ENCODE assay signal across 12 cellular contexts in genomic region chr20:63129376-63129965, GRCh38.
"Had no signal": no experiment of that assay in that cellular context is flagged by ENCODE, and none has a peak within 500 bp of the region (broad histone marks: within the 10 kb centered on the region; RNA-seq: fewer than 3 reads in every experiment).

No MANE protein-coding gene starts in this region.

- H3K4me3 ChIP-seq: colonic mucosa, heart right ventricle, right atrium auricular region, transverse colon had no signal

- H3K4me1 ChIP-seq: colonic mucosa, heart right ventricle, right atrium auricular region, transverse colon had no signal

- H3K27me3 ChIP-seq: right atrium auricular region had no signal

- H3K36me3 ChIP-seq: colonic mucosa, heart right ventricle, right atrium auricular region, transverse colon had no signal

- H3K9me3 ChIP-seq: colonic mucosa, heart right ventricle, right atrium auricular region, transverse colon had no signal

- ATAC-seq: stimulated activated naive B cell treated with anti-CD40 and anti-IgM and Interleukin-4, amounts not matched to agents 10 μg/mL and 1 μg/mL and 100 μg/mL, for 72 hours had no signal

- FAIRE-seq: frontal cortex, TTC549 had no signal

- H3K27ac ChIP-seq: colonic mucosa, heart right ventricle, right atrium auricular region, transverse colon had no signal

- DNase-seq: activated CD4-positive, CD25-positive, alpha-beta regulatory T cell; activated gamma-delta T cell treated with Interleukin-2 at 50 U/mL for 16 hours; activated T-cell treated with anti-CD3 and anti-CD28 coated beads, Interleukin-2, amount 50 U/mL, for 24 hours; colonic mucosa; stimulated activated CD4-positive, alpha-beta T cell treated with anti-CD3 and anti-CD28 coated beads, Interleukin-1b, Interleukin-23, amount 100 ng/mL, for 48 hours; stimulated activated naive B cell treated with anti-CD40 and anti-IgM and Interleukin-4, amounts not matched to agents 10 μg/mL and 1 μg/mL and 100 μg/mL, for 72 hours; T-helper 2 cell; transverse colon had no signal
